Comparison of ENCODE assay signal across 9 cellular contexts in genomic region chr12:123801573-123802178, GRCh38. TPM values are rescaled to one million over a fixed set of nuclear protein-coding genes. Genes with fewer than 3 reads are reported as not detected.
DNase-seq lines count a peak whose midpoint lies in the region; TF ChIP-seq lines count a peak whose summit lies in the region.
"Had no signal": no experiment of that assay in that cellular context is flagged by ENCODE, and none has a peak within 500 bp of the region (broad histone marks: within the 10 kb centered on the region; RNA-seq: fewer than 3 reads in every experiment).

No MANE protein-coding gene starts in this region.

- H3K4me1 ChIP-seq in Caco-2, result no peaks in the 10 kb centered on the region
- H3K4me1 ChIP-seq in CD4-positive, alpha-beta memory T cell (ENCODE audit: insufficient read depth, low read length), result no peaks in the 10 kb centered on the region

- POLR2A ChIA-PET in Caco-2 (lab: Charles Lee), result no interaction called here
- POLR2A ChIA-PET in CD4-positive, alpha-beta memory T cell (lab: Charles Lee; ENCODE audit: partially characterized antibody), result no interaction called here

- H3K4me3 Mint-ChIP-seq in HFFc6 (no peak overlapping the region), Caco-2 (ENCODE audit: unreplicated experiment) (no peak overlapping the region)
- no peak overlapping the region for H3K4me3 Mint-ChIP-seq in CD4-positive, alpha-beta memory T cell
- H3K4me3 Mint-ChIP-seq in activated T-cell treated with anti-CD3 and anti-CD28 coated beads, Interleukin-2, amount 50 U/mL, for 24 hours, result no peak overlapping the region
- H3K4me3 Mint-ChIP-seq: activated naive CD4-positive, alpha-beta T cell treated with anti-CD3 and anti-CD28 coated beads, Interleukin-2, amount 50 U/mL, for 24 hours had no signal

- H3K36me3 Mint-ChIP-seq in HFFc6 (ENCODE audit: low read depth), result no peaks in the 10 kb centered on the region
- no peaks in the 10 kb centered on the region for H3K36me3 Mint-ChIP-seq in Caco-2 (ENCODE audit: insufficient read depth, unreplicated experiment)
- H3K36me3 Mint-ChIP-seq in CD4-positive, alpha-beta memory T cell, result no peaks in the 10 kb centered on the region
- no peaks in the 10 kb centered on the region for H3K36me3 Mint-ChIP-seq in activated T-cell treated with anti-CD3 and anti-CD28 coated beads, Interleukin-2, amount 50 U/mL, for 24 hours (ENCODE audit: low read depth)
- H3K36me3 Mint-ChIP-seq: activated naive CD4-positive, alpha-beta T cell treated with anti-CD3 and anti-CD28 coated beads, Interleukin-2, amount 50 U/mL, for 24 hours had no signal

- H3K27me3 Mint-ChIP-seq in HFFc6 (ENCODE audit: insufficient read depth) (peaks cover 11% of the 10 kb centered on the region), Caco-2 (ENCODE audit: insufficient read depth, unreplicated experiment) (peaks cover 6% of the 10 kb centered on the region)
- H3K27me3 Mint-ChIP-seq in CD4-positive, alpha-beta memory T cell, result peaks cover 6 to 7% of the 10 kb centered on the region in 2 donors
- no peaks in the 10 kb centered on the region for H3K27me3 Mint-ChIP-seq in activated T-cell treated with anti-CD3 and anti-CD28 coated beads, Interleukin-2, amount 50 U/mL, for 24 hours
- H3K27me3 Mint-ChIP-seq: activated naive CD4-positive, alpha-beta T cell treated with anti-CD3 and anti-CD28 coated beads, Interleukin-2, amount 50 U/mL, for 24 hours had no signal

- no peaks in the 10 kb centered on the region for H3K36me3 ChIP-seq in Caco-2 (ENCODE audit: control insufficient read depth, insufficient read depth, low read length)
- H3K36me3 ChIP-seq in CD4-positive, alpha-beta memory T cell (ENCODE audit: insufficient read depth, low read length), result no peaks in the 10 kb centered on the region

- H3K9me3 Mint-ChIP-seq in HFFc6 (no peaks in the 10 kb centered on the region), Caco-2 (ENCODE audit: unreplicated experiment) (no peaks in the 10 kb centered on the region)
- no peaks in the 10 kb centered on the region for H3K9me3 Mint-ChIP-seq in CD4-positive, alpha-beta memory T cell
- H3K9me3 Mint-ChIP-seq in activated T-cell treated with anti-CD3 and anti-CD28 coated beads, Interleukin-2, amount 50 U/mL, for 24 hours, result no peaks in the 10 kb centered on the region
- H3K9me3 Mint-ChIP-seq: activated naive CD4-positive, alpha-beta T cell treated with anti-CD3 and anti-CD28 coated beads, Interleukin-2, amount 50 U/mL, for 24 hours had no signal

- no TSS peak for BruUV-seq in Caco-2 (replicated peaks; lab: Mats Ljungman, UMichigan)

- no peaks in the 10 kb centered on the region for H3K9me3 ChIP-seq in Caco-2
- H3K9me3 ChIP-seq in CD4-positive, alpha-beta memory T cell (ENCODE audit: control insufficient read depth in 1 of 2, low read length in 2 of 2), result no peaks in the 10 kb centered on the region

- H3K4me3 ChIP-seq in Caco-2 (ENCODE audit: low read depth, low read length), result no peak overlapping the region
- no peak overlapping the region for H3K4me3 ChIP-seq in CD4-positive, alpha-beta memory T cell (ENCODE audit: low read length in 2 of 2)

- intact Hi-C loops in Caco-2 (cut with micrococcal nuclease; ENCODE audit: unreplicated experiment), result loop anchor here (1.0 to 10.0 kb wide), 4 partner anchors 63 to 231 kb away; no protein-coding TSS in a partner anchor
- intact Hi-C loops in CD4-positive, alpha-beta memory T cell (cut with micrococcal nuclease), result loop anchor here (5.0 kb wide), 1 partner anchor 181 kb away; no protein-coding TSS in a partner anchor

- H3K4me1 Mint-ChIP-seq in HFFc6 (ENCODE audit: low read depth) (no peaks in the 10 kb centered on the region), Caco-2 (ENCODE audit: low read depth, unreplicated experiment) (no peaks in the 10 kb centered on the region)
- no peaks in the 10 kb centered on the region for H3K4me1 Mint-ChIP-seq in CD4-positive, alpha-beta memory T cell
- H3K4me1 Mint-ChIP-seq in activated T-cell treated with anti-CD3 and anti-CD28 coated beads, Interleukin-2, amount 50 U/mL, for 24 hours (ENCODE audit: low read depth), result no peaks in the 10 kb centered on the region
- H3K4me1 Mint-ChIP-seq: activated naive CD4-positive, alpha-beta T cell treated with anti-CD3 and anti-CD28 coated beads, Interleukin-2, amount 50 U/mL, for 24 hours had no signal

- CTCF ChIA-PET in Caco-2 (lab: Charles Lee), result no interaction called here
- CTCF ChIA-PET in CD4-positive, alpha-beta memory T cell (lab: Charles Lee; ENCODE audit: partially characterized antibody), result no interaction called here

- DNase-seq in AG20443 (ENCODE audit: low spot score) (peak; percentile 43), HFFc6 (peak; percentile 11), SW480 (ENCODE audit: low spot score) (peak; percentile 25), inferior parietal cortex (ENCODE audit: extremely low spot score) (peak; percentile 27), Caco-2 (no peak), DMS153 treated with DMSO at 0.1 percent for 48 hours (lab: John Stamatoyannopoulos, UW; ENCODE audit: unreplicated experiment) (no peak)
- DNase-seq in CD4-positive, alpha-beta memory T cell, result no peak
- no peak for DNase-seq in activated T-cell treated with anti-CD3 and anti-CD28 coated beads, Interleukin-2, amount 50 U/mL, for 24 hours

- no peak overlapping the region for H3K27ac Mint-ChIP-seq in HFFc6
- no peak overlapping the region for H3K27ac Mint-ChIP-seq in Caco-2 (ENCODE audit: unreplicated experiment)
- H3K27ac Mint-ChIP-seq in CD4-positive, alpha-beta memory T cell, result no peak overlapping the region
- no peak overlapping the region for H3K27ac Mint-ChIP-seq in activated T-cell treated with anti-CD3 and anti-CD28 coated beads, Interleukin-2, amount 50 U/mL, for 24 hours
- H3K27ac Mint-ChIP-seq: activated naive CD4-positive, alpha-beta T cell treated with anti-CD3 and anti-CD28 coated beads, Interleukin-2, amount 50 U/mL, for 24 hours had no signal

- no peaks in the 10 kb centered on the region for H3K27me3 ChIP-seq in Caco-2 (replicated peaks; ENCODE audit: control insufficient read depth, insufficient read depth, low read length)
- no peaks in the 10 kb centered on the region for H3K27me3 ChIP-seq in CD4-positive, alpha-beta memory T cell (ENCODE audit: insufficient read depth, low read length)

- H3K27ac ChIP-seq in CD4-positive, alpha-beta memory T cell (ENCODE audit: low read depth, low read length), result no peak overlapping the region

- TF ChIP-seq CTCF in HFFc6 (IDR thresholded peaks at IDR 0.05), result peak; percentile 83
- TF ChIP-seq CTCF in Caco-2 (IDR thresholded peaks at IDR 0.05; ENCODE audit: insufficient read depth in 1 of 2, low read depth in 1 of 2, low read length in 1 of 2, severe bottlenecking in 1 of 2, unreplicated experiment in 1 of 2), result peak in 1 of 2 experiments; percentile 40

RNA-seq across cellular contexts. Expression of gene DNAH10, which starts 39.6 kb away (rescaled TPM):
- 1 to 10 TPM in 1 of 6 experiments, under 1 TPM in 5; 0.19 to 1.1 (median 0.64) TPM for total RNA-seq in HFFc6 (2021; fragmentation: NEBNext Ultra II Directional; extraction: Animal tissue kit (Norgen Biotek cat#: 25700))
- total RNA-seq in Caco-2 (2022), result 0.16 and 0.45 TPM in 2 replicates
- total RNA-seq in CD4-positive, alpha-beta memory T cell, result under 1 TPM; 0.06 to 0.08 TPM
- polyA plus RNA-seq in CD4-positive, alpha-beta memory T cell, result under 1 TPM in 1 of 2 donors, not detected in 1; 0.06 TPM

Comparison
In these comparisons a context has a peak if more than half of its experiments do, and no peak if none do; other contexts are left out.
1. DNase-seq: peak in AG20443 (single experiment), HFFc6 (single experiment), SW480 (single experiment) and inferior parietal cortex (single experiment); none in Caco-2 (0 of 2), CD4-positive, alpha-beta memory T cell (0 of 5), activated T-cell treated with anti-CD3 and anti-CD28 coated beads, Interleukin-2, amount 50 U/mL, for 24 hours (single experiment) and DMS153 treated with DMSO at 0.1 percent for 48 hours (single experiment).